ENCODE assay signal across 1 cellular context in the genomic region with DNA sequence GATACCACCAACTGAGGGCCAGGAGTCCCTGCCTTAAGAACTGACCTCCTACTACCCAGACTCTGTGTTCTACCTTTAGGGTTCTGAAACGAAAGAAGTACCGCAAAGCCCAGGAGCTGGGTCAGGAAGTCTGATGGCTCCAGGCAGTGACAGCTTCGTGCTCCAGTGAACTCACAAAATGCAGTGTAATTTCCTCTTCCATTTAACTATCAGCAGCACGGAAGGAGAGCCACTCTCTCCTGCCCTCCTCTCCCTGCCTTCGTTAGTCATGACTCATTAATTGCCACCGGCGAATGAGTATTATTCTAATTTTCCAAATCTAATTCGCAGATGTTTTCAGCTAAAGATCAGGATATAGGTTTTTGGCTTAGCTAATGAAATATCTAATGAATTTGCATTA.
TF ChIP-seq lines count a peak whose summit lies in the region.

No MANE protein-coding gene starts in this region.

TF ChIP-seq in SK-N-SH treated with all-trans-retinoic acid at 6 μM for 48 hours, 23 proteins besides CTCF, POLR2A, EP300 and RAD21 (continued from another document):
- TF ChIP-seq, protein P1, sequence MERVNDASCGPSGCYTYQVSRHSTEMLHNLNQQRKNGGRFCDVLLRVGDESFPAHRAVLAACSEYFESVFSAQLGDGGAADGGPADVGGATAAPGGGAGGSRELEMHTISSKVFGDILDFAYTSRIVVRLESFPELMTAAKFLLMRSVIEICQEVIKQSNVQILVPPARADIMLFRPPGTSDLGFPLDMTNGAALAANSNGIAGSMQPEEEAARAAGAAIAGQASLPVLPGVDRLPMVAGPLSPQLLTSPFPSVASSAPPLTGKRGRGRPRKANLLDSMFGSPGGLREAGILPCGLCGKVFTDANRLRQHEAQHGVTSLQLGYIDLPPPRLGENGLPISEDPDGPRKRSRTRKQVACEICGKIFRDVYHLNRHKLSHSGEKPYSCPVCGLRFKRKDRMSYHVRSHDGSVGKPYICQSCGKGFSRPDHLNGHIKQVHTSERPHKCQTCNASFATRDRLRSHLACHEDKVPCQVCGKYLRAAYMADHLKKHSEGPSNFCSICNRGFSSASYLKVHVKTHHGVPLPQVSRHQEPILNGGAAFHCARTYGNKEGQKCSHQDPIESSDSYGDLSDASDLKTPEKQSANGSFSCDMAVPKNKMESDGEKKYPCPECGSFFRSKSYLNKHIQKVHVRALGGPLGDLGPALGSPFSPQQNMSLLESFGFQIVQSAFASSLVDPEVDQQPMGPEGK (CRISPR knock-in tag; IDR thresholded peaks at IDR 0.05; ENCODE audit: borderline replicate concordance), result no peak
TF ChIP-seq in SK-N-SH treated with all-trans-retinoic acid at 6 μM for 48 hours: peak in this region for 0.
